In genomic region chr6:30616811-30617564, GRCh38 we compare ENCODE assay signal across 8 cellular contexts. TPM values are rescaled to one million over a fixed set of nuclear protein-coding genes. Genes with fewer than 3 reads are reported as not detected.
DNase-seq lines count a peak whose midpoint lies in the region; ATAC-seq lines count a peak whose summit lies in the region.

Gene PPP1R10 (minus strand): TSS chr6:30617243. CDS start chr6:30609944, 7,299 bp downstream.

- H3K4me1 ChIP-seq in mononuclear cell (ENCODE audit: insufficient read depth, low read length) = peaks cover 34% of the 10 kb centered on the region

- H3K27me3 ChIP-seq in mononuclear cell (ENCODE audit: insufficient read depth, low read length) = no peaks in the 10 kb centered on the region

- peaks cover 0 to 2% (median 0%) of the 10 kb centered on the region in 3 donors for H3K9me3 Mint-ChIP-seq in IgD-negative memory B cell

- peaks cover 15 to 26% (median 20%) of the 10 kb centered on the region in 3 donors for H3K4me1 Mint-ChIP-seq in IgD-negative memory B cell

- H3K27ac Mint-ChIP-seq in IgD-negative memory B cell = peak within 1 kb of the TSS; percentile 99 to 100 (median 100)

- peak within 1 kb of the TSS; percentile 99 for H3K4me3 ChIP-seq in mononuclear cell (ENCODE audit: low read length)

- peaks cover 16% of the 10 kb centered on the region for H3K36me3 Mint-ChIP-seq in IgD-negative memory B cell

- no peaks in the 10 kb centered on the region for H3K9me3 ChIP-seq in mononuclear cell (ENCODE audit: low read depth, low read length)

- H3K4me3 Mint-ChIP-seq in IgD-negative memory B cell = peak within 1 kb of the TSS; percentile 97 to 99 (median 98)

- DNase-seq in DMS 273 treated with DMSO at 0.1 percent for 48 hours (lab: John Stamatoyannopoulos, UW) = peak; percentile 99
- DNase-seq in OCI-M2 (lab: John Stamatoyannopoulos, UW; ENCODE audit: unreplicated experiment) = peak; percentile 99
- peak; percentile 97 for DNase-seq in activated T-cell treated with anti-CD3 and anti-CD28 coated beads for 4 hours
- DNase-seq in epidermal melanocyte (ENCODE audit: insufficient read length, low spot score) = peak; percentile 74
- DNase-seq in stimulated activated CD8-positive, alpha-beta memory T cell treated with anti-CD3 and anti-CD28 coated beads, Interleukin-4, amount 100 ng/mL, for 1 hour (ENCODE audit: low read depth in 2 of 2, low spot score in 1 of 2) = peak; percentile 92 to 96

- no peaks in the 10 kb centered on the region for H3K27me3 Mint-ChIP-seq in IgD-negative memory B cell

- peak; percentile 72 for ATAC-seq in GM21529 (IDR thresholded peaks at IDR 0.05; ENCODE audit: unreplicated experiment)

RNA-seq across cellular contexts. Expression of gene PPP1R10, which starts in this region (rescaled TPM):
- polyA plus RNA-seq in IgD-negative memory B cell = 28.0 TPM
- total RNA-seq in mononuclear cell = 166 TPM

Comparison
In these comparisons a context has a peak if more than half of its experiments do, and no peak if none do; other contexts are left out.
1. Peak in every context shown above with its lines: DNase-seq, ATAC-seq and H3K4me3 ChIP-seq.